In the genomic region with DNA sequence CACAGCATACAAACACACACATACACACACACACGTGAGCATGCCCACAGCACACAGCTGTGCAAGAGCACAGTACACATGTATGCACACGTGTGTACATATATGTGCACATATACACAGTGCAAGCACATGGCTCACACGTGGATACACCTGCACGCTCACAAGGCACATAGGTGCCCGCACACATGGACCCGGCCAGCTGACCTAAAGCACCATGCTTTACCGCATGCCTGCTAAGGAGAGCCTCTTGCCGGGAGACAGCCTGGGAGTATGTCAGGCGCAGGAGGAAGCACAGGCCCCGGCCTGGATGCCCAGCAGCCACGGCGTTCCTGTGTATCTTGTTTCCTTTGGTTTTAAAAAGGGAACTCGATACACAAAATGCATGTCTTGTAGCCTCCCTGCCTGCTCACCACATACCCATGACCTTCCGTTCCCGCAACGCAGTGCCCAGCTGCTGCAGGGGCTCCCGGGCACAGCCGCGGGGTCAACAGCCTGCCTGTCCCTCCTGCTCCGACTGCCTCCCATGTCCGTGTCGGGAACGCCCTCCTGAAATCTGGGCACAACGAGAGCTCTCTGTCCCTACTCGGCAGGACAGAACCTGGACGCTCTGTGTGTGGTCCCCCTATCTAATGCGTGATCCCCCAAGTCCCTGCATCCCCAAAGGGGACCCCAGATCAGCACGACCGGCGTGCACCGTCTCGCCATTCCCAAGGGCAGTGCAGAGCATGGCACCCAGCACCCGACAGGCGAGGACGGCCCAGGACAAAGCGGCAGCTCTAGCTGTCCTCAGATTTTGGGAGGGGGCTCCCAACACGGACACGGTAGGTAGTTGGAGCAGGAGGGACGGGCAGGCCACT, we compare ENCODE assay signal across 8 cellular contexts. TPM values are rescaled to one million over a fixed set of nuclear protein-coding genes. Genes with fewer than 3 reads are reported as not detected.
DNase-seq lines count a peak whose midpoint lies in the region; ATAC-seq and TF ChIP-seq lines count a peak whose summit lies in the region.

No MANE protein-coding gene starts in this region.

- no peaks in the 10 kb centered on the region for H3K9me3 ChIP-seq in esophagus muscularis mucosa

- H3K4me1 Mint-ChIP-seq in progenitor cell of endocrine pancreas (ENCODE audit: low read depth) (peaks cover 37% of the 10 kb centered on the region), mesothelial cell of epicardium (peaks cover 17% of the 10 kb centered on the region)

- no peak for ATAC-seq in HG03139 (IDR thresholded peaks at IDR 0.05; ENCODE audit: unreplicated experiment)

- POLR2A ChIA-PET in RWPE1 (lab: Yijun Ruan, JAX; ENCODE audit: low non-redundant PET): interaction anchor here (0.5 kb wide), 1 partner anchor 24 kb away, joined by 3 read pairs; no protein-coding TSS in a partner anchor

- H3K9me3 Mint-ChIP-seq in progenitor cell of endocrine pancreas (ENCODE audit: low read depth) (no peaks in the 10 kb centered on the region), mesothelial cell of epicardium (no peaks in the 10 kb centered on the region)

- peak overlapping the region; percentile 26 for H3K4me3 Mint-ChIP-seq in progenitor cell of endocrine pancreas (ENCODE audit: low read depth)
- H3K4me3 Mint-ChIP-seq in mesothelial cell of epicardium: no peak overlapping the region

- peaks cover 68 to 91% (median 78%) of the 10 kb centered on the region in 4 donors for H3K4me1 ChIP-seq in esophagus muscularis mucosa

- TF ChIP-seq POLR2A in esophagus muscularis mucosa (IDR thresholded peaks at IDR 0.05; ENCODE audit: low read depth): no peak

- H3K27me3 ChIP-seq in esophagus muscularis mucosa: no peaks in the 10 kb centered on the region

- peak overlapping the region in 3 of 4 donors; percentile 14 to 93 (median 21) for H3K4me3 ChIP-seq in esophagus muscularis mucosa

- H3K36me3 Mint-ChIP-seq in progenitor cell of endocrine pancreas (ENCODE audit: insufficient read depth) (peaks cover 1% of the 10 kb centered on the region), mesothelial cell of epicardium (no peaks in the 10 kb centered on the region)

- no peak for TF ChIP-seq CTCF in RWPE1 (conservative IDR thresholded peaks at IDR 0.05; ENCODE audit: low read depth)
- TF ChIP-seq CTCF in esophagus muscularis mucosa (IDR thresholded peaks at IDR 0.05): no peak
- TF ChIP-seq CTCF in progenitor cell of endocrine pancreas (IDR thresholded peaks at IDR 0.05; ENCODE audit: unreplicated experiment): no peak
- no peak for TF ChIP-seq CTCF in mesothelial cell of epicardium (IDR thresholded peaks at IDR 0.05; ENCODE audit: unreplicated experiment)

- H3K36me3 ChIP-seq in esophagus muscularis mucosa: peaks cover 0 to 7% (median 0%) of the 10 kb centered on the region in 4 donors

- H3K27ac ChIP-seq in RWPE1: peak overlapping the region; percentile 88
- peak overlapping the region; percentile 50 to 84 (median 62) for H3K27ac ChIP-seq in esophagus muscularis mucosa (replicated peaks in 1 of 4)

- TF ChIP-seq EP300 in esophagus muscularis mucosa (IDR thresholded peaks at IDR 0.05): no peak

- DNase-seq in GF-D8 (lab: John Stamatoyannopoulos, UW): peak; percentile 14
- no peak for DNase-seq in RWPE1 (ENCODE audit: low spot score)
- DNase-seq in esophagus muscularis mucosa (ENCODE audit: extremely low spot score): no peak
- no peak for DNase-seq in progenitor cell of endocrine pancreas (ENCODE audit: low spot score, unreplicated experiment)
- no peak for DNase-seq in mesothelial cell of epicardium (ENCODE audit: low spot score in 2 of 2, unreplicated experiment in 2 of 2)
- DNase-seq in NCI-H1694 treated with DMSO at 0.1 percent for 48 hours (lab: John Stamatoyannopoulos, UW): no peak
- DNase-seq in SIG-M5 treated with dmso at 0.1 percent for 504 hours (lab: John Stamatoyannopoulos, UW; ENCODE audit: unreplicated experiment): no peak

- WGBS in esophagus muscularis mucosa: 88% methylated on average over 30 of the region's 39 CpGs

- intact Hi-C loops in esophagus muscularis mucosa (cut with DNase I): no loop called here

- H3K27ac Mint-ChIP-seq in progenitor cell of endocrine pancreas (peak overlapping the region; percentile 41), mesothelial cell of epicardium (no peak overlapping the region)

- CTCF ChIA-PET in RWPE1 (lab: Yijun Ruan, JAX): no interaction called here

- H3K27me3 Mint-ChIP-seq in progenitor cell of endocrine pancreas (no peaks in the 10 kb centered on the region), mesothelial cell of epicardium (ENCODE audit: low read depth) (peaks cover 3% of the 10 kb centered on the region)

RNA-seq across cellular contexts. Expression of a gene that starts 3.6 kb away (rescaled TPM):
- 10 to 100 TPM; 21.6 to 35.8 (median 25.4) TPM for total RNA-seq in esophagus muscularis mucosa
- total RNA-seq in progenitor cell of endocrine pancreas: 76.3 and 80.8 TPM in 2 replicates
- total RNA-seq in mesothelial cell of epicardium: 33.5 to 34.9 TPM (median 33.6 TPM) in 3 replicates
